ENCODE assay signal across 23 cellular contexts in the genomic region with DNA sequence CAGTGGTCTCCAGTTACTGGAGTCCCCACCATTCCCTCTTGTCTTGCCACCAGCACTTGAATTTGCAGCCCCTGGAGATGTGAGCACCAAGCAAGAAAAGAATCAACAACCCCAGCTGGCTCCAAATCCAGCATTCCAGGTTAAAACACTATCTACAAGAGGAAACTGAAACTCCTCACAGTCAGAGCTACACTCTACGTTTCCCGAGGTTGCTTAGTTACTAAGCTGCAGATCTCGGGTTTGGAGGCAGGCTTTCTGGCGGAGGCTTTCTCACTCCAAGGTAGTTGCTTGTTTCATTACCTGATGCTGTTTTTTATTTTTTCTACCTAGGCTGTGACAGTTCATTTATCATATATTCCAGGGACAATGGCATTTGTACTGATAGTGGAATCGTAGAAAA.
"Had no signal": no experiment of that assay in that cellular context is flagged by ENCODE, and none has a peak within 500 bp of the region (broad histone marks: within the 10 kb centered on the region; RNA-seq: fewer than 3 reads in every experiment).

No MANE protein-coding gene starts in this region.

- H3K4me3 Mint-ChIP-seq: activated naive CD8-positive, alpha-beta T cell treated with anti-CD3 and anti-CD28 coated beads, Interleukin-2, amount 10 ng/mL, durations not matched to agents 7 days and 5 days; activated T-cell treated with anti-CD3 and anti-CD28 coated beads, Interleukin-2, amount 50 U/mL, for 4 hours; memory B cell; nephron progenitor cell; type B pancreatic cell had no signal

- H3K27me3 ChIP-seq: right lobe of liver had no signal

- H3K4me1 Mint-ChIP-seq: activated naive CD8-positive, alpha-beta T cell treated with anti-CD3 and anti-CD28 coated beads, Interleukin-2, amount 10 ng/mL, durations not matched to agents 7 days and 5 days; memory B cell; nephron progenitor cell had no signal

- ATAC-seq: activated T-cell treated with anti-CD3 and anti-CD28 coated beads, Interleukin-2, amount 50 U/mL, for 4 hours; mucosa of descending colon; right lobe of liver had no signal

- H3K4me1 ChIP-seq: right lobe of liver had no signal

- H3K27ac Mint-ChIP-seq: activated naive CD8-positive, alpha-beta T cell treated with anti-CD3 and anti-CD28 coated beads, Interleukin-2, amount 10 ng/mL, durations not matched to agents 7 days and 5 days; activated T-helper 2 cell treated with anti-CD3 and anti-CD28 coated beads, Interferon-gamma antibody, Interleukin-2, Interleukin-4, amounts not matched to agents 10 μg/mL and 5 μg/mL and 100 μg/mL, durations not matched to agents 14 hours and 24 hours and 36 hours; memory B cell; nephron progenitor cell; type B pancreatic cell had no signal

- H3K27ac ChIP-seq: right lobe of liver, thoracic aorta had no signal

- H3K36me3 Mint-ChIP-seq: activated naive CD8-positive, alpha-beta T cell treated with anti-CD3 and anti-CD28 coated beads, Interleukin-2, amount 10 ng/mL, durations not matched to agents 7 days and 5 days; memory B cell; type B pancreatic cell had no signal

- DNase-seq: activated CD4-positive, alpha-beta T cell treated with anti-CD3 and anti-CD28 coated beads for 1 hour; activated CD8-positive, alpha-beta memory T cell treated with anti-CD3 and anti-CD28 coated beads for 24 hours; activated CD8-positive, alpha-beta memory T cell treated with anti-CD3 and anti-CD28 coated beads, Interleukin-2, amount 50 U/mL, for 48 hours; activated naive CD4-positive, alpha-beta T cell treated with Interleukin-2 at 50 U/mL for 16 hours; activated naive CD8-positive, alpha-beta T cell treated with anti-CD3 and anti-CD28 coated beads, Interleukin-2, amount 10 ng/mL, durations not matched to agents 7 days and 5 days; activated T-cell treated with anti-CD3 and anti-CD28 coated beads, Interleukin-2, amount 50 U/mL, for 4 hours; amniotic stem cell; cerebellar nuclear complex; cortex of kidney; erythroblast; foreskin fibroblast; glutamatergic neuron; mucosa of descending colon; nephron progenitor cell; occipital lobe; right lobe of liver; small intestine; stimulated activated naive CD4-positive, alpha-beta T cell; T-helper 9 cell had no signal

- H3K9me3 ChIP-seq: right lobe of liver, thoracic aorta had no signal

- H3K4me3 ChIP-seq: mucosa of descending colon, right lobe of liver, thoracic aorta had no signal

- H3K36me3 ChIP-seq: right lobe of liver, thoracic aorta had no signal

- H3K9me3 Mint-ChIP-seq: activated T-cell treated with anti-CD3 and anti-CD28 coated beads, Interleukin-2, amount 50 U/mL, for 4 hours; memory B cell; type B pancreatic cell had no signal

- H3K27me3 Mint-ChIP-seq: activated naive CD8-positive, alpha-beta T cell treated with anti-CD3 and anti-CD28 coated beads, Interleukin-2, amount 10 ng/mL, durations not matched to agents 7 days and 5 days had no signal
